Comparison of ENCODE assay signal across 8 cellular contexts in the genomic region with DNA sequence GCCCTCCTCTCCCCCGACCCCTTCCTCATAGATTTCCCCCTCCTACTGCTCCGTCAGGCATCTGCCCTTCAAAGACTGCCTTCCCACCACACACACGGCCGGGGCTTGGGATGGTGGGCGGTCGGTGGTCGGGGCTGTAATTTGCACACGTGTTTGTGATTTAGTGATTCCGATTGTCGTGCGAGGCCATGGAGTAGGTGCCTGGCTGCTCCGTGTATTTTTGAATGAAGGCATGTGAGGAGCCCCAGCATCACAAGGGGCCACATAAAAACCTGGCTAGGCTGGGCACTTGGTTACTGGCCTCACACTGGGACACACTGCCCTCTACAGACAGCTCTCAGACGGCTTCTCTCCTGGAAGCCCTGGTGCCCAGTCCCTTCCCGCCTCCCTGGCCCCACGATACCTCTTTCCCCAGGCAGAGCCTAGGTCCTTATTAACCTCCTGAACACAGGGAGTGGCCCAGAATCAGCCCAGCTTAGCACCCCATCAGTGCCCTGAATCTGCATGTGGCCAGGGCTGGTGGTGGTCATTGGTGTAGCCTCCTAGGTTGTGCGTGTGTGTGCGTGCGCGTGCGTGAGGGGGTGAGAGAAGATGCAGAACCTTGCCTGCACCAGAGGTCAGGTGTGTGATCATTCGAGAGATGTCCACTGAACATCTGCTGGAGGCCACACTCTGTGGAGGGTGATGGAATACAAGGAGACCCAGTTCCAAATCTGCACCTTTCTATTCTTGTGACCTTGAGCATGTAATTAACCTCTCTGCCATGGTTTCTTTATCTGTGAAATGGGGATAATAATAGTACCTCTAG. TPM values are rescaled to one million over a fixed set of nuclear protein-coding genes. Genes with fewer than 3 reads are reported as not detected.
DNase-seq lines count a peak whose midpoint lies in the region; ATAC-seq and TF ChIP-seq lines count a peak whose summit lies in the region.

No MANE protein-coding gene starts in this region.

- ATAC-seq in HCT116 (peak; percentile 59), GM19452 (IDR thresholded peaks at IDR 0.05; ENCODE audit: unreplicated experiment) (no peak)

- 27 to 29% methylated on average over 18 to 21 of the region's 21 CpGs for WGBS in lower leg skin, 2 donors

- H3K4me3 ChIP-seq in BE2C (ENCODE audit: low read depth, low read length), result peak overlapping the region; percentile 85
- H3K4me3 ChIP-seq in HCT116 (replicated peaks in 1 of 2; ENCODE audit: low read depth in 1 of 2, low read length in 2 of 2), result peak overlapping the region; percentile 70 to 79
- H3K4me3 ChIP-seq in effector memory CD4-positive, alpha-beta T cell (ENCODE audit: insufficient read depth, low read depth, low read length, poor library complexity, severe bottlenecking), result peak overlapping the region; percentile 84
- H3K4me3 ChIP-seq in lower leg skin (ENCODE audit: low read depth, poor library complexity, severe bottlenecking), result no peak overlapping the region

- peak overlapping the region; percentile 96 for H3K4me2 ChIP-seq in HCT116 (ENCODE audit: low read length)

- CTCF ChIA-PET in HCT116 (lab: Charles Lee), result interaction anchor here (0.9 to 3.0 kb wide), 13 partner anchors 14 to 303 kb away, joined by 3 to 55 read pairs (median 5); no protein-coding TSS in a partner anchor

- RAD21 ChIA-PET in HCT116 (lab: Charles Lee; ENCODE audit: low non-redundant PET in 1 of 2, low total read pairs in 2 of 2, uncharacterized antibody in 2 of 2, unreplicated experiment in 2 of 2), result interaction anchor here (1.6 to 2.4 kb wide), 3 partner anchors 155 to 286 kb away, joined by 3 to 19 read pairs (median 16); no protein-coding TSS in a partner anchor

- no TSS peak for BruUV-seq in HCT116 (replicated peaks; lab: Mats Ljungman, UMichigan)

- H3K27ac ChIP-seq in HCT116 (ENCODE audit: low read depth, low read length), result no peak overlapping the region; the same call in 1 of the 2 replicates
- peak overlapping the region; percentile 86 for H3K27ac ChIP-seq in effector memory CD4-positive, alpha-beta T cell (ENCODE audit: insufficient read depth, low read length, poor library complexity, severe bottlenecking)

- H4K20me1 ChIP-seq in HCT116 (ENCODE audit: insufficient read depth), result no peaks in the 10 kb centered on the region

- peak; percentile 95 for TF ChIP-seq RAD21 in HCT116 (IDR thresholded peaks at IDR 0.05; ENCODE audit: low read depth)

- H3K9ac ChIP-seq in HCT116 (ENCODE audit: low read length), result peak overlapping the region; percentile 72

- intact Hi-C loops in HCT116 (cut with micrococcal nuclease), result loop anchor here (1.0 to 5.0 kb wide), 5 partner anchors 99 to 555 kb away; no protein-coding TSS in a partner anchor
- intact Hi-C loops in lower leg skin (cut with DNase I; ENCODE audit: low total_unique reads), result loop anchor here (5.0 to 10.0 kb wide), 2 partner anchors 153 to 285 kb away; no protein-coding TSS in a partner anchor

- TF ChIP-seq POLR2A in HCT116 (IDR thresholded peaks at IDR 0.05; ENCODE audit: borderline replicate concordance, extremely low read depth, insufficient read depth, insufficient read length) (no peak), lower leg skin (IDR thresholded peaks at IDR 0.05) (no peak)

- POLR2A ChIA-PET in HCT116 (lab: Charles Lee), result interaction anchor here (1.0 to 4.0 kb wide), 8 partner anchors 26 to 304 kb away, joined by 3 to 30 read pairs (median 4); no protein-coding TSS in a partner anchor

- H3K36me3 ChIP-seq in BE2C, result no peaks in the 10 kb centered on the region
- H3K36me3 ChIP-seq in HCT116 (ENCODE audit: control insufficient read depth in 1 of 2, insufficient read depth in 2 of 2, low read length in 2 of 2), result no peaks in the 10 kb centered on the region
- no peaks in the 10 kb centered on the region for H3K36me3 ChIP-seq in effector memory CD4-positive, alpha-beta T cell (ENCODE audit: control insufficient read depth, insufficient read depth, low read length)

- H2AFZ ChIP-seq in HCT116 (ENCODE audit: low read depth, low read length, poor library complexity, severe bottlenecking), result no peak overlapping the region

- H3K4me1 ChIP-seq in BE2C (no peaks in the 10 kb centered on the region), HCT116 (ENCODE audit: control insufficient read depth in 1 of 2, insufficient read depth in 2 of 2, low read length in 2 of 2) (peaks cover 8 to 25% of the 10 kb centered on the region in 2 experiments; a peak in 3 of 4 replicates)
- peaks cover 42% of the 10 kb centered on the region for H3K4me1 ChIP-seq in effector memory CD4-positive, alpha-beta T cell (ENCODE audit: control insufficient read depth, insufficient read depth, low read length, poor library complexity, severe bottlenecking)

- DNase-seq in BE2C, result peak; percentile 85
- peak; percentile 69 for DNase-seq in HCT116 (ENCODE audit: low read depth, low spot score)
- DNase-seq in NCI-H524 treated with DMSO at 0.1 percent for 48 hours (lab: John Stamatoyannopoulos, UW), result peak; percentile 60
- peak; percentile 51 for DNase-seq in activated CD4-positive, alpha-beta T cell treated with anti-CD3 and anti-CD28 coated beads, Interleukin-2, amount 50 U/mL, for 1 hour
- DNase-seq in effector memory CD4-positive, alpha-beta T cell, result peak in 2 of 3 donors; percentile 28 to 38
- peak; percentile 80 to 95 for DNase-seq in lower leg skin (ENCODE audit: low spot score in 2 of 2)
- DNase-seq in stimulated activated CD4-positive, alpha-beta T cell treated with anti-CD3 and anti-CD28 coated beads, Interleukin-4, amount 100 ng/mL, for 4 hours, result peak; percentile 53 to 57

- H3K9me3 ChIP-seq in BE2C, result no peaks in the 10 kb centered on the region
- no peaks in the 10 kb centered on the region for H3K9me3 ChIP-seq in HCT116 (ENCODE audit: control insufficient read depth in 1 of 2, insufficient read depth in 1 of 2, low read depth in 1 of 2, low read length in 2 of 2)
- no peaks in the 10 kb centered on the region for H3K9me3 ChIP-seq in effector memory CD4-positive, alpha-beta T cell (ENCODE audit: control insufficient read depth, low read length)

- peaks cover 12% of the 10 kb centered on the region for H3K27me3 ChIP-seq in BE2C
- no peaks in the 10 kb centered on the region for H3K27me3 ChIP-seq in HCT116 (ENCODE audit: insufficient read depth, low read length)
- H3K27me3 ChIP-seq in effector memory CD4-positive, alpha-beta T cell (replicated peaks; ENCODE audit: control insufficient read depth, insufficient read depth, low read length, poor library complexity, severe bottlenecking), result no peaks in the 10 kb centered on the region

- H3K9me2 ChIP-seq in HCT116 (ENCODE audit: insufficient read depth), result no peaks in the 10 kb centered on the region

- no peaks in the 10 kb centered on the region for H3K79me2 ChIP-seq in HCT116 (ENCODE audit: insufficient read depth, low read length)

- TF ChIP-seq CTCF in BE2C (IDR thresholded peaks at IDR 0.05; ENCODE audit: low read depth, low read length), result peak; percentile 90
- peak; percentile 72 to 88 (median 87) for TF ChIP-seq CTCF in HCT116 (IDR thresholded peaks at IDR 0.05 in 2 of 3, conservative IDR thresholded peaks at IDR 0.05 in 1 of 3; ENCODE audit: borderline replicate concordance in 1 of 3, insufficient read depth in 1 of 3, low read depth in 2 of 3, low read length in 2 of 3)
- peak in 1 of 3 donors; percentile 63 for TF ChIP-seq CTCF in lower leg skin (IDR thresholded peaks at IDR 0.05)

TF ChIP-seq in HCT116, 20 proteins besides CTCF, POLR2A, EP300 and RAD21:
- TF ChIP-seq ELF1 (IDR thresholded peaks at IDR 0.05; ENCODE audit: borderline replicate concordance, low read depth), result no peak
- TF ChIP-seq, protein P1, sequence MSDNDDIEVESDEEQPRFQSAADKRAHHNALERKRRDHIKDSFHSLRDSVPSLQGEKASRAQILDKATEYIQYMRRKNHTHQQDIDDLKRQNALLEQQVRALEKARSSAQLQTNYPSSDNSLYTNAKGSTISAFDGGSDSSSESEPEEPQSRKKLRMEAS (IDR thresholded peaks at IDR 0.05), result peak; percentile 38; the same call in 1 of the 2 replicates
TF ChIP-seq in HCT116: peak in this region for 1.

RNA-seq across cellular contexts. Expression of gene SOCS1, which starts 1.3 kb away (rescaled TPM):
- polyA plus RNA-seq in BE2C (2012; ENCODE audit: insufficient read depth, insufficient read length, low read depth), result 0.83 TPM
- total RNA-seq in HCT116 (2021; ENCODE audit: unreplicated experiment) (4.9 TPM), lower leg skin (10 to 100 TPM in 2 of 4 donors, 1 to 10 TPM in 2; 7.7 to 20.6 (median 10.1) TPM)
- polyA plus RNA-seq in HCT116 (2012), result 2.4 and 3.1 TPM in 2 replicates

RNA-seq across cellular contexts. Expression of gene TNP2, which starts 11.8 kb away (rescaled TPM):
- not detected for polyA plus RNA-seq in BE2C (2012; ENCODE audit: insufficient read depth, insufficient read length, low read depth)
- total RNA-seq in HCT116 (2021; ENCODE audit: unreplicated experiment) (not detected), lower leg skin (not detected)
- not detected in 2 replicates for polyA plus RNA-seq in HCT116 (2012)

RNA-seq across cellular contexts. Expression of gene PRM3, which starts 16.1 kb away (rescaled TPM):
- not detected for polyA plus RNA-seq in BE2C (2012; ENCODE audit: insufficient read depth, insufficient read length, low read depth)
- total RNA-seq in HCT116 (2021; ENCODE audit: unreplicated experiment), result not detected
- not detected in 2 replicates for polyA plus RNA-seq in HCT116 (2012)
- not detected for total RNA-seq in lower leg skin

RNA-seq across cellular contexts. Expression of gene PRM2, which starts 18.9 kb away (rescaled TPM):
- not detected for polyA plus RNA-seq in BE2C (2012; ENCODE audit: insufficient read depth, insufficient read length, low read depth)
- total RNA-seq in HCT116 (2021; ENCODE audit: unreplicated experiment) (not detected), lower leg skin (1 to 10 TPM in 1 of 4 donors, not detected in 3; 2.3 TPM)
- not detected in 2 replicates for polyA plus RNA-seq in HCT116 (2012)

RNA-seq across cellular contexts. Expression of gene PRM1, which starts 23.8 kb away (rescaled TPM):
- not detected for polyA plus RNA-seq in BE2C (2012; ENCODE audit: insufficient read depth, insufficient read length, low read depth)
- not detected for total RNA-seq in HCT116 (2021; ENCODE audit: unreplicated experiment)
- not detected in 2 replicates for polyA plus RNA-seq in HCT116 (2012)
- not detected for total RNA-seq in lower leg skin

Comparison
In these comparisons a context has a peak if more than half of its experiments do, and no peak if none do; other contexts are left out.
1. DNase-seq: peak in every context shown above with its lines; median percentile 88 in lower leg skin; 85 in BE2C; 69 in HCT116; 60 in NCI-H524 treated with DMSO at 0.1 percent for 48 hours; 55 in stimulated activated CD4-positive, alpha-beta T cell treated with anti-CD3 and anti-CD28 coated beads, Interleukin-4, amount 100 ng/mL, for 4 hours; 51 in activated CD4-positive, alpha-beta T cell treated with anti-CD3 and anti-CD28 coated beads, Interleukin-2, amount 50 U/mL, for 1 hour; 33 in effector memory CD4-positive, alpha-beta T cell.